Comparison of ENCODE assay signal across 33 cellular contexts in the genomic region with DNA sequence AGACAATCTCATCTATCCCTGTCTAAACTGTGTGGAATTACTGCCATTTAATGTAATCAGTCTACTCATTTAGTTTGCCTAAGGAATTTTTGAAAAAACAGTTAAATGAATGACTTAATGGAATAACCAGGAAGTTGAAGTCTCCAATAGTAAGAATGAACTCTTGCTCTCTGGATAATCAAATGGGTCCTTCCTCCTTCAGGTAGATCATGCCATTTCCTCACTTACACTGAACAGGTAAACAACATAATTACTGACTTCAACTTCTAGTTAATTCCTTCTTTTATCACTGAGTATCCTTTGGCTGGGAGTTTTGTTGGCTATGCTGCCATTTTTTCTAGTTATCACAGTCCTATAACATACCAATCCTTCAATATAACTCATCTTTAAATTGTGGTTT.
"Had no signal": no experiment of that assay in that cellular context is flagged by ENCODE, and none has a peak within 500 bp of the region (broad histone marks: within the 10 kb centered on the region; RNA-seq: fewer than 3 reads in every experiment).

No MANE protein-coding gene starts in this region.

- H3K27me3 Mint-ChIP-seq: activated CD4-positive, alpha-beta memory T cell treated with anti-CD3 and anti-CD28 coated beads for 36 hours; activated CD4-positive, alpha-beta T cell treated with anti-CD3 and anti-CD28 coated beads for 36 hours; activated CD4-positive, alpha-beta T cell treated with anti-CD3 and anti-CD28 coated beads, Interleukin-2, amount 10 ng/mL, durations not matched to agents 24 days and 14 days; activated CD8-positive, alpha-beta memory T cell treated with anti-CD3 and anti-CD28 coated beads, Interleukin-2, amount 10 ng/mL, durations not matched to agents 7 days and 5 days; activated naive CD8-positive, alpha-beta T cell; activated T-cell treated with anti-CD3 and anti-CD28 coated beads, Interleukin-2, amount 50 U/mL, for 24 hours; central memory CD8-positive, alpha-beta T cell; effector memory CD8-positive, alpha-beta T cell had no signal

- H3K27ac ChIP-seq: brain microvascular endothelial cell, esophagus muscularis mucosa, foreskin keratinocyte, gastrocnemius medialis, heart right ventricle, WERI-Rb-1 had no signal

- H3K36me3 Mint-ChIP-seq: activated CD4-positive, alpha-beta memory T cell treated with anti-CD3 and anti-CD28 coated beads for 36 hours; activated naive CD8-positive, alpha-beta T cell had no signal

- H3K27ac Mint-ChIP-seq: activated CD4-positive, alpha-beta memory T cell treated with anti-CD3 and anti-CD28 coated beads for 36 hours; activated CD4-positive, alpha-beta T cell treated with anti-CD3 and anti-CD28 coated beads for 36 hours; activated CD4-positive, alpha-beta T cell treated with anti-CD3 and anti-CD28 coated beads, Interleukin-2, amount 10 ng/mL, durations not matched to agents 24 days and 14 days; activated CD8-positive, alpha-beta memory T cell treated with anti-CD3 and anti-CD28 coated beads, Interleukin-2, amount 10 ng/mL, durations not matched to agents 7 days and 5 days; activated CD8-positive, alpha-beta T cell treated with anti-CD3 and anti-CD28 coated beads, Interleukin-2, amount 10 ng/mL, durations not matched to agents 7 days and 5 days; activated naive CD8-positive, alpha-beta T cell; activated T-cell treated with anti-CD3 and anti-CD28 coated beads, Interleukin-2, amount 50 U/mL, for 24 hours; activated T-cell treated with anti-CD3 and anti-CD28 coated beads, Interleukin-2, amount 50 U/mL, for 72 hours; effector memory CD8-positive, alpha-beta T cell had no signal

- ATAC-seq: activated CD4-positive, alpha-beta T cell treated with anti-CD3 and anti-CD28 coated beads for 36 hours; activated CD8-positive, alpha-beta memory T cell treated with anti-CD3 and anti-CD28 coated beads, Interleukin-2, amount 10 ng/mL, durations not matched to agents 7 days and 5 days; activated CD8-positive, alpha-beta T cell treated with anti-CD3 and anti-CD28 coated beads, Interleukin-2, amount 10 ng/mL, durations not matched to agents 7 days and 5 days; activated T-cell treated with anti-CD3 and anti-CD28 coated beads, Interleukin-2, amount 50 U/mL, for 72 hours; effector memory CD8-positive, alpha-beta T cell; foreskin keratinocyte; gastrocnemius medialis; heart right ventricle had no signal

- H3K4me1 Mint-ChIP-seq: activated CD4-positive, alpha-beta T cell treated with anti-CD3 and anti-CD28 coated beads for 36 hours; activated CD8-positive, alpha-beta memory T cell treated with anti-CD3 and anti-CD28 coated beads, Interleukin-2, amount 10 ng/mL, durations not matched to agents 7 days and 5 days; central memory CD8-positive, alpha-beta T cell had no signal

- H3K4me3 ChIP-seq: esophagus muscularis mucosa, gastrocnemius medialis, heart right ventricle had no signal

- H3K27me3 ChIP-seq: brain microvascular endothelial cell, esophagus muscularis mucosa, foreskin keratinocyte, gastrocnemius medialis, heart right ventricle had no signal

- H3K4me1 ChIP-seq: esophagus muscularis mucosa, foreskin keratinocyte, gastrocnemius medialis, heart right ventricle had no signal

- H3K9me3 ChIP-seq: esophagus muscularis mucosa, gastrocnemius medialis had no signal

- H3K4me3 Mint-ChIP-seq: activated CD4-positive, alpha-beta memory T cell treated with anti-CD3 and anti-CD28 coated beads for 36 hours; activated CD4-positive, alpha-beta T cell treated with anti-CD3 and anti-CD28 coated beads for 36 hours; activated CD4-positive, alpha-beta T cell treated with anti-CD3 and anti-CD28 coated beads, Interleukin-2, amount 10 ng/mL, durations not matched to agents 24 days and 14 days; activated CD8-positive, alpha-beta memory T cell treated with anti-CD3 and anti-CD28 coated beads, Interleukin-2, amount 10 ng/mL, durations not matched to agents 7 days and 5 days; activated CD8-positive, alpha-beta T cell treated with anti-CD3 and anti-CD28 coated beads, Interleukin-2, amount 10 ng/mL, durations not matched to agents 7 days and 5 days; activated naive CD8-positive, alpha-beta T cell; activated T-cell treated with anti-CD3 and anti-CD28 coated beads, Interleukin-2, amount 50 U/mL, for 24 hours; activated T-cell treated with anti-CD3 and anti-CD28 coated beads, Interleukin-2, amount 50 U/mL, for 72 hours; central memory CD8-positive, alpha-beta T cell; effector memory CD8-positive, alpha-beta T cell had no signal

- DNase-seq: activated CD4-positive, alpha-beta memory T cell treated with anti-CD3 and anti-CD28 coated beads for 36 hours; activated CD4-positive, alpha-beta T cell treated with anti-CD3 and anti-CD28 coated beads for 36 hours; activated CD4-positive, alpha-beta T cell treated with anti-CD3 and anti-CD28 coated beads, Interleukin-2, amount 10 ng/mL, durations not matched to agents 24 days and 14 days; activated CD4-positive, CD25-positive, alpha-beta regulatory T cell; activated CD4-positive, CD25-positive, alpha-beta regulatory T cell treated with anti-CD3 and anti-CD28 coated beads, Interleukin-2, amount 50 U/mL, for 72 hours; activated CD8-positive, alpha-beta memory T cell treated with anti-CD3 and anti-CD28 coated beads, Interleukin-2, amount 10 ng/mL, durations not matched to agents 7 days and 5 days; activated CD8-positive, alpha-beta memory T cell treated with anti-CD3 and anti-CD28 coated beads, Interleukin-2, amount 50 U/mL, for 4 hours; activated CD8-positive, alpha-beta T cell treated with anti-CD3 and anti-CD28 coated beads, Interleukin-2, amount 10 ng/mL, durations not matched to agents 7 days and 5 days; activated gamma-delta T cell; activated naive CD4-positive, alpha-beta T cell; activated naive CD4-positive, alpha-beta T cell treated with anti-CD3 and anti-CD28 coated beads, Interleukin-2, amount 50 U/mL, for 16 hours; activated T-cell treated with anti-CD3 and anti-CD28 coated beads, Interleukin-2, amount 50 U/mL, for 24 hours; activated T-cell treated with anti-CD3 and anti-CD28 coated beads, Interleukin-2, amount 50 U/mL, for 72 hours; amniotic stem cell; anterior cingulate cortex; brain microvascular endothelial cell; cortex of kidney; dermis blood vessel endothelial cell; effector CD4-positive, alpha-beta T cell; effector memory CD8-positive, alpha-beta T cell; erythroblast; foreskin keratinocyte; gastrocnemius medialis; heart right ventricle; T-helper 1 cell; T-helper 2 cell; WERI-Rb-1 had no signal

- FAIRE-seq: astrocyte, bronchial epithelial cell, TTC549 had no signal

- H3K9me3 Mint-ChIP-seq: activated CD4-positive, alpha-beta memory T cell treated with anti-CD3 and anti-CD28 coated beads for 36 hours; activated CD4-positive, alpha-beta T cell treated with anti-CD3 and anti-CD28 coated beads, Interleukin-2, amount 10 ng/mL, durations not matched to agents 24 days and 14 days; activated T-cell treated with anti-CD3 and anti-CD28 coated beads, Interleukin-2, amount 50 U/mL, for 24 hours; activated T-cell treated with anti-CD3 and anti-CD28 coated beads, Interleukin-2, amount 50 U/mL, for 72 hours; central memory CD8-positive, alpha-beta T cell; effector memory CD8-positive, alpha-beta T cell had no signal

- H3K36me3 ChIP-seq: brain microvascular endothelial cell, esophagus muscularis mucosa, gastrocnemius medialis, heart right ventricle, WERI-Rb-1 had no signal
